2 cellular contexts compared by ENCODE assay signal in the genomic region with DNA sequence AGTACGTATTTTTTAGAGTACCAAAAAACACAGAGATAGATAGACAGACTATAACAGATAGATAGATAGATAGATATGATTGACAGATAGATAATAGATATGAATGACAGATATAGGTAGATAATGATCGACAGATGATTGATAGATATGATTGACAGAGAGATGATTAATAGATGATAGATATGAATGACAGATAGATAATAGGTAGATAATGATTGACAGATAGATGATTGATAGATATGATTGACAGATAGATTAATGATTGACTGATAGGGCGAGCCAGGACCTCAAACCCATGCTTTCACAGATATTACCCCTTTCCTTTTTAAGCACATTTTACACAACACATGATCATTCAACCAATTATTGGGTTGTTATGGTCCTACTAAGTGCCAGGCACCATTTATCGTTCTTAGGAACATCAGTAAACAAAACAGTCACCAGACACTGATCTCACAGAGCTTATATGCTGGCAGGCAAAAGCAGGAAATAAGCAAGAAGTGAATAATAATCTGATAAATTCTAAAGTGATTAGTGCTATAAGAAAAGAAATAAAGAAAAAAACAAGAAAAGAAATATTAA.
TF ChIP-seq lines count a peak whose summit lies in the region.

No MANE protein-coding gene starts in this region.

TF ChIP-seq in HepG2, 621 proteins besides CTCF, POLR2A, EP300 and RAD21:
- TF ChIP-seq HMG20A (CRISPR knock-in tag; IDR thresholded peaks at IDR 0.05; ENCODE audit: borderline replicate concordance) (no peak), ZKSCAN1 (IDR thresholded peaks at IDR 0.05; ENCODE audit: low read length) (peak; percentile 74; the same call in 1 of the 2 replicates), HDAC1 (CRISPR knock-in tag; IDR thresholded peaks at IDR 0.05) (no peak), TEAD2 (CRISPR knock-in tag; IDR thresholded peaks at IDR 0.05) (no peak)

TF ChIP-seq in K562, 482 proteins besides CTCF, POLR2A, EP300 and RAD21:
- TF ChIP-seq, protein P1, sequence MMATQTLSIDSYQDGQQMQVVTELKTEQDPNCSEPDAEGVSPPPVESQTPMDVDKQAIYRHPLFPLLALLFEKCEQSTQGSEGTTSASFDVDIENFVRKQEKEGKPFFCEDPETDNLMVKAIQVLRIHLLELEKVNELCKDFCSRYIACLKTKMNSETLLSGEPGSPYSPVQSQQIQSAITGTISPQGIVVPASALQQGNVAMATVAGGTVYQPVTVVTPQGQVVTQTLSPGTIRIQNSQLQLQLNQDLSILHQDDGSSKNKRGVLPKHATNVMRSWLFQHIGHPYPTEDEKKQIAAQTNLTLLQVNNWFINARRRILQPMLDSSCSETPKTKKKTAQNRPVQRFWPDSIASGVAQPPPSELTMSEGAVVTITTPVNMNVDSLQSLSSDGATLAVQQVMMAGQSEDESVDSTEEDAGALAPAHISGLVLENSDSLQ (IDR thresholded peaks at IDR 0.05), result peak; percentile 61
- TF ChIP-seq, protein P2, sequence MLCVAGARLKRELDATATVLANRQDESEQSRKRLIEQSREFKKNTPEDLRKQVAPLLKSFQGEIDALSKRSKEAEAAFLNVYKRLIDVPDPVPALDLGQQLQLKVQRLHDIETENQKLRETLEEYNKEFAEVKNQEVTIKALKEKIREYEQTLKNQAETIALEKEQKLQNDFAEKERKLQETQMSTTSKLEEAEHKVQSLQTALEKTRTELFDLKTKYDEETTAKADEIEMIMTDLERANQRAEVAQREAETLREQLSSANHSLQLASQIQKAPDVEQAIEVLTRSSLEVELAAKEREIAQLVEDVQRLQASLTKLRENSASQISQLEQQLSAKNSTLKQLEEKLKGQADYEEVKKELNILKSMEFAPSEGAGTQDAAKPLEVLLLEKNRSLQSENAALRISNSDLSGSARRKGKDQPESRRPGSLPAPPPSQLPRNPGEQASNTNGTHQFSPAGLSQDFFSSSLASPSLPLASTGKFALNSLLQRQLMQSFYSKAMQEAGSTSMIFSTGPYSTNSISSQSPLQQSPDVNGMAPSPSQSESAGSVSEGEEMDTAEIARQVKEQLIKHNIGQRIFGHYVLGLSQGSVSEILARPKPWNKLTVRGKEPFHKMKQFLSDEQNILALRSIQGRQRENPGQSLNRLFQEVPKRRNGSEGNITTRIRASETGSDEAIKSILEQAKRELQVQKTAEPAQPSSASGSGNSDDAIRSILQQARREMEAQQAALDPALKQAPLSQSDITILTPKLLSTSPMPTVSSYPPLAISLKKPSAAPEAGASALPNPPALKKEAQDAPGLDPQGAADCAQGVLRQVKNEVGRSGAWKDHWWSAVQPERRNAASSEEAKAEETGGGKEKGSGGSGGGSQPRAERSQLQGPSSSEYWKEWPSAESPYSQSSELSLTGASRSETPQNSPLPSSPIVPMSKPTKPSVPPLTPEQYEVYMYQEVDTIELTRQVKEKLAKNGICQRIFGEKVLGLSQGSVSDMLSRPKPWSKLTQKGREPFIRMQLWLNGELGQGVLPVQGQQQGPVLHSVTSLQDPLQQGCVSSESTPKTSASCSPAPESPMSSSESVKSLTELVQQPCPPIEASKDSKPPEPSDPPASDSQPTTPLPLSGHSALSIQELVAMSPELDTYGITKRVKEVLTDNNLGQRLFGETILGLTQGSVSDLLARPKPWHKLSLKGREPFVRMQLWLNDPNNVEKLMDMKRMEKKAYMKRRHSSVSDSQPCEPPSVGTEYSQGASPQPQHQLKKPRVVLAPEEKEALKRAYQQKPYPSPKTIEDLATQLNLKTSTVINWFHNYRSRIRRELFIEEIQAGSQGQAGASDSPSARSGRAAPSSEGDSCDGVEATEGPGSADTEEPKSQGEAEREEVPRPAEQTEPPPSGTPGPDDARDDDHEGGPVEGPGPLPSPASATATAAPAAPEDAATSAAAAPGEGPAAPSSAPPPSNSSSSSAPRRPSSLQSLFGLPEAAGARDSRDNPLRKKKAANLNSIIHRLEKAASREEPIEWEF (CRISPR knock-in tag; IDR thresholded peaks at IDR 0.05), result 0 out of 2 replicates have a peak, but pooled peaks have one; percentile 29
- TF ChIP-seq, protein P3, sequence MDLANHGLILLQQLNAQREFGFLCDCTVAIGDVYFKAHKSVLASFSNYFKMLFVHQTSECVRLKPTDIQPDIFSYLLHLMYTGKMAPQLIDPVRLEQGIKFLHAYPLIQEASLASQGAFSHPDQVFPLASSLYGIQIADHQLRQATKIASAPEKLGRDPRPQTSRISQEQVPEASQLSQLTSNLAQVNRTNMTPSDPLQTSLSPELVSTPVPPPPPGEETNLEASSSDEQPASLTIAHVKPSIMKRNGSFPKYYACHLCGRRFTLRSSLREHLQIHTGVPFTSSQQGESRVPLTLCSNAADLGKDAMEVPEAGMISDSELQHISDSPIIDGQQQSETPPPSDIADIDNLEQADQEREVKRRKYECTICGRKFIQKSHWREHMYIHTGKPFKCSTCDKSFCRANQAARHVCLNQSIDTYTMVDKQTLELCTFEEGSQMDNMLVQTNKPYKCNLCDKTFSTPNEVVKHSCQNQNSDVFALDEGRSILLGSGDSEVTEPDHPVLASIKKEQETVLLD (IDR thresholded peaks at IDR 0.05), result peak; percentile 56; the same call in 1 of the 2 replicates
- peak; percentile 89 for TF ChIP-seq DACH1 (IDR thresholded peaks at IDR 0.05; ENCODE audit: partially characterized antibody)
- TF ChIP-seq ZNF586 (CRISPR knock-in tag; conservative IDR thresholded peaks at IDR 0.05), result no peak
- TF ChIP-seq, protein P4, sequence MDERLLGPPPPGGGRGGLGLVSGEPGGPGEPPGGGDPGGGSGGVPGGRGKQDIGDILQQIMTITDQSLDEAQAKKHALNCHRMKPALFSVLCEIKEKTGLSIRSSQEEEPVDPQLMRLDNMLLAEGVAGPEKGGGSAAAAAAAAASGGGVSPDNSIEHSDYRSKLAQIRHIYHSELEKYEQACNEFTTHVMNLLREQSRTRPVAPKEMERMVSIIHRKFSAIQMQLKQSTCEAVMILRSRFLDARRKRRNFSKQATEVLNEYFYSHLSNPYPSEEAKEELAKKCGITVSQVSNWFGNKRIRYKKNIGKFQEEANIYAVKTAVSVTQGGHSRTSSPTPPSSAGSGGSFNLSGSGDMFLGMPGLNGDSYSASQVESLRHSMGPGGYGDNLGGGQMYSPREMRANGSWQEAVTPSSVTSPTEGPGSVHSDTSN (CRISPR knock-in tag; IDR thresholded peaks at IDR 0.05; ENCODE audit: low read depth), result no peak
- TF ChIP-seq, protein P4 (tag; conservative IDR thresholded peaks at IDR 0.05; ENCODE audit: low read depth), result peak; percentile 73
- TF ChIP-seq ZKSCAN1 (IDR thresholded peaks at IDR 0.05; ENCODE audit: low read depth, low read length), result peak; percentile 75
- no peak for TF ChIP-seq ZNF175 (CRISPR knock-in tag; IDR thresholded peaks at IDR 0.05; ENCODE audit: low read depth)
- TF ChIP-seq, protein P5, sequence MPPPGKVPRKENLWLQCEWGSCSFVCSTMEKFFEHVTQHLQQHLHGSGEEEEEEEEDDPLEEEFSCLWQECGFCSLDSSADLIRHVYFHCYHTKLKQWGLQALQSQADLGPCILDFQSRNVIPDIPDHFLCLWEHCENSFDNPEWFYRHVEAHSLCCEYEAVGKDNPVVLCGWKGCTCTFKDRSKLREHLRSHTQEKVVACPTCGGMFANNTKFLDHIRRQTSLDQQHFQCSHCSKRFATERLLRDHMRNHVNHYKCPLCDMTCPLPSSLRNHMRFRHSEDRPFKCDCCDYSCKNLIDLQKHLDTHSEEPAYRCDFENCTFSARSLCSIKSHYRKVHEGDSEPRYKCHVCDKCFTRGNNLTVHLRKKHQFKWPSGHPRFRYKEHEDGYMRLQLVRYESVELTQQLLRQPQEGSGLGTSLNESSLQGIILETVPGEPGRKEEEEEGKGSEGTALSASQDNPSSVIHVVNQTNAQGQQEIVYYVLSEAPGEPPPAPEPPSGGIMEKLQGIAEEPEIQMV (tag; conservative IDR thresholded peaks at IDR 0.05; ENCODE audit: low read depth), result no peak
- TF ChIP-seq MECOM (CRISPR knock-in tag; IDR thresholded peaks at IDR 0.05), result no peak
- peak; percentile 55 for TF ChIP-seq MEIS2 (IDR thresholded peaks at IDR 0.05; ENCODE audit: partially characterized antibody)
- no peak for TF ChIP-seq ZBTB17 (CRISPR knock-in tag; IDR thresholded peaks at IDR 0.05)
- TF ChIP-seq NFXL1 (CRISPR knock-in tag; IDR thresholded peaks at IDR 0.05), result no peak
